8 cellular contexts compared by ENCODE assay signal in the genomic region with DNA sequence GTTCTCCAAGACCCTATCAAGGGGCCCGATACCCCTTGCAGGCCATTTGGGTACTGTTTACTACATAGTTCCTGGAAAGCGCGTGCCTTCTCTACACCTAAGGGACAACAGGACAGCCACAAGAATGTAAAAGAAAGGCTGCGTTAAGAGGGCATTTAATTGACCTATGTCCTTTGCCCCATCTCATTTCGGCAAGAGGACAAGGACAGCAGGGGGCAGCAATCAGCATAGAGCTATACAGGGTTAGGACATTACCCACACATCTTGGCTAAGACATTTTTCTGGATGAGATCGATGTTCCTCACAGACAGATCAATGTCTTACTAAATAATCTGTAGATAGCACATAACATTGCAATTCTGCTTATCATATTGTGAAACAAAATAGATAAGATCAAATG. TPM values are rescaled to one million over a fixed set of nuclear protein-coding genes. Genes with fewer than 3 reads are reported as not detected.
A peak's percentile ranks its signal among the peaks of the same experiment; 100 is the strongest.
DNase-seq lines count a peak whose midpoint lies in the region; ATAC-seq and TF ChIP-seq lines count a peak whose summit lies in the region.

No MANE protein-coding gene starts in this region.

- TF ChIP-seq CTCF in C4-2B (conservative IDR thresholded peaks at IDR 0.05) (peak; percentile 92), body of pancreas (IDR thresholded peaks at IDR 0.05) (peak; percentile 22 to 63 (median 47)), vagina (IDR thresholded peaks at IDR 0.05) (no peak)

- H3K36me3 ChIP-seq in body of pancreas (replicated peaks in 1 of 2; ENCODE audit: insufficient read depth in 1 of 2, low read depth in 2 of 2): no peaks in the 10 kb centered on the region
- H3K36me3 ChIP-seq in vagina: no peaks in the 10 kb centered on the region
- no peaks in the 10 kb centered on the region for H3K36me3 ChIP-seq in aorta (ENCODE audit: control insufficient read depth in 1 of 2, insufficient read depth in 2 of 2, low read length in 1 of 2)

- no peaks in the 10 kb centered on the region for H3K9me3 ChIP-seq in body of pancreas
- no peaks in the 10 kb centered on the region for H3K9me3 ChIP-seq in vagina
- no peaks in the 10 kb centered on the region for H3K9me3 ChIP-seq in aorta (ENCODE audit: control insufficient read depth, low read length)

- H3K27ac ChIP-seq in C4-2B (no peak overlapping the region), body of pancreas (no peak overlapping the region), vagina (no peak overlapping the region), aorta (ENCODE audit: low read depth in 1 of 2, low read length in 2 of 2) (no peak overlapping the region)

- intact Hi-C loops in body of pancreas (cut with DNase I) (no loop called here), vagina (cut with DNase I) (no loop called here), aorta (cut with DNase I) (no loop called here)

- 35 to 43% methylated on average over 6 of the region's 6 CpGs for WGBS in body of pancreas, 2 donors
- 57 to 59% methylated on average over 6 of the region's 6 CpGs for WGBS in aorta, 2 donors

- H3K4me1 ChIP-seq in body of pancreas: no peaks in the 10 kb centered on the region
- H3K4me1 ChIP-seq in vagina: no peaks in the 10 kb centered on the region
- H3K4me1 ChIP-seq in aorta (ENCODE audit: control insufficient read depth in 1 of 2, insufficient read depth in 2 of 2, low read length in 2 of 2): no peaks in the 10 kb centered on the region

- H3K4me1 Mint-ChIP-seq in naive thymus-derived CD8-positive, alpha-beta T cell: peaks cover 0 to 20% (median under 1%) of the 10 kb centered on the region in 4 donors

- H3K27me3 ChIP-seq in body of pancreas: no peaks in the 10 kb centered on the region
- no peaks in the 10 kb centered on the region for H3K27me3 ChIP-seq in vagina
- no peaks in the 10 kb centered on the region for H3K27me3 ChIP-seq in aorta (ENCODE audit: control insufficient read depth in 1 of 2, insufficient read depth in 2 of 2, low read length in 1 of 2)

- H3K4me3 ChIP-seq in body of pancreas (no peak overlapping the region), vagina (no peak overlapping the region), aorta (ENCODE audit: low read length in 2 of 2) (no peak overlapping the region)

- no peak for ATAC-seq in body of pancreas
- ATAC-seq in naive thymus-derived CD8-positive, alpha-beta T cell: no peak
- ATAC-seq in GM18868 (IDR thresholded peaks at IDR 0.05; ENCODE audit: unreplicated experiment): no peak
- no peak for ATAC-seq in aorta (ENCODE audit: low FRiP score)

- DNase-seq in H4 (ENCODE audit: low spot score) (peak; percentile 17), SKM-1 (lab: John Stamatoyannopoulos, UW; ENCODE audit: unreplicated experiment) (peak; percentile 35), body of pancreas (peak; percentile 41 to 78 (median 70)), vagina (ENCODE audit: extremely low spot score in 2 of 2) (no peak), aorta (no peak)
- peak in 8 of 10 donors; percentile 5 to 67 (median 20) for DNase-seq in naive thymus-derived CD8-positive, alpha-beta T cell

- no peak overlapping the region for H3K4me3 Mint-ChIP-seq in naive thymus-derived CD8-positive, alpha-beta T cell

- POLR2A ChIA-PET in naive thymus-derived CD8-positive, alpha-beta T cell (lab: Charles Lee): no interaction called here

- peaks cover 3 to 21% (median 5%) of the 10 kb centered on the region in 5 donors for H3K27me3 Mint-ChIP-seq in naive thymus-derived CD8-positive, alpha-beta T cell

- TF ChIP-seq POLR2A in body of pancreas (IDR thresholded peaks at IDR 0.05): no peak
- no peak for TF ChIP-seq POLR2A in vagina (IDR thresholded peaks at IDR 0.05)

- no peak overlapping the region for H3K27ac Mint-ChIP-seq in naive thymus-derived CD8-positive, alpha-beta T cell

- H3K36me3 Mint-ChIP-seq in naive thymus-derived CD8-positive, alpha-beta T cell: no peaks in the 10 kb centered on the region

- H3K9me3 Mint-ChIP-seq in naive thymus-derived CD8-positive, alpha-beta T cell: no peaks in the 10 kb centered on the region

RNA-seq across cellular contexts. Expression of a gene that starts 41.2 kb away (rescaled TPM):
- total RNA-seq in H4 (2014; rRNA removed; shearing (Covaris generic)): 0.04 and 0.45 TPM in 2 replicates
- 1 to 10 TPM; 2.0 to 4.2 TPM for total RNA-seq in body of pancreas
- under 1 TPM; 0.08 to 0.13 TPM for total RNA-seq in naive thymus-derived CD8-positive, alpha-beta T cell
- polyA plus RNA-seq in naive thymus-derived CD8-positive, alpha-beta T cell: not detected
- not detected for total RNA-seq in vagina
- total RNA-seq in aorta: under 1 TPM; 0.30 to 0.52 TPM
- under 1 TPM; 0.13 to 0.50 TPM for polyA plus RNA-seq in aorta

Comparison
In these comparisons a context has a peak if more than half of its experiments do, and no peak if none do; other contexts are left out.
1. CTCF ChIP-seq: peak in C4-2B (single experiment) and body of pancreas (7 of 7); none in vagina (0 of 3).
2. DNase-seq: peak in H4 (single experiment), SKM-1 (single experiment), body of pancreas (4 of 4) and naive thymus-derived CD8-positive, alpha-beta T cell (8 of 10); none in vagina (0 of 2) and aorta (0 of 2).